Comparison of ENCODE assay signal across 16 cellular contexts in genomic region chr19:17564783-17565182, GRCh38. TPM values are rescaled to one million over a fixed set of nuclear protein-coding genes. Genes with fewer than 3 reads are reported as not detected.
DNase-seq lines count a peak whose midpoint lies in the region; ATAC-seq and TF ChIP-seq lines count a peak whose summit lies in the region.
"Had no signal": no experiment of that assay in that cellular context is flagged by ENCODE, and none has a peak within 500 bp of the region (broad histone marks: within the 10 kb centered on the region; RNA-seq: fewer than 3 reads in every experiment).

No MANE protein-coding gene starts in this region.

- H2AK5ac ChIP-seq in IMR-90 (ENCODE audit: low read depth, low read length) = no peak overlapping the region

- H2BK5ac ChIP-seq in IMR-90 (ENCODE audit: low read depth, low read length, poor library complexity, severe bottlenecking) = no peak overlapping the region

- WGBS in heart right ventricle, 2 donors = 9 to 20% methylated on average over 6 of the region's 6 CpGs
- WGBS in IMR-90 (ENCODE audit: extremely low coverage in 2 of 2, insufficient read length in 1 of 2), 2 experiments = 89% methylated on average over 3 of the region's 6 CpGs; no CpG with 5 or more reads in 1 of the 2 experiments
- WGBS in smooth muscle cell (ENCODE audit: low lambda C conversion rate) = 14% methylated on average over 6 of the region's 6 CpGs

- TF ChIP-seq RAD21 in IMR-90 (IDR thresholded peaks at IDR 0.05; ENCODE audit: low read length) = no peak

- no peaks in the 10 kb centered on the region for H3F3A ChIP-seq in smooth muscle cell (ENCODE audit: low read depth)

- H3K9ac ChIP-seq in IMR-90 (ENCODE audit: low read depth, low read length) (no peak overlapping the region), smooth muscle cell (ENCODE audit: low read depth) (no peak overlapping the region)

- ATAC-seq in heart right ventricle (peak in 1 of 8 donors; percentile 24), Right ventricle myocardium inferior (no peak), IMR-90 (ENCODE audit: low read depth) (no peak), GM18519 (IDR thresholded peaks at IDR 0.05; ENCODE audit: low FRiP score, unreplicated experiment) (no peak)

- intact Hi-C loops in heart right ventricle (cut with DNase I) = loop anchor here in 1 of 10 donors (10.0 kb wide), 1 partner anchor 50 kb away; the partner anchor contains the start of gene PGLS
- intact Hi-C loops in Right ventricle myocardium inferior (cut with DNase I) = no loop called here
- intact Hi-C loops in IMR-90 (cut with micrococcal nuclease) = no loop called here

- no peak overlapping the region for H3K56ac ChIP-seq in IMR-90 (ENCODE audit: extremely low read depth, insufficient read depth, low read length)

- H3K27ac ChIP-seq in heart right ventricle (peak overlapping the region in 7 of 10 donors; percentile 36 to 71 (median 51)), IMR-90 (ENCODE audit: insufficient read depth, low read length) (no peak overlapping the region), smooth muscle cell (ENCODE audit: low read depth) (peak overlapping the region; percentile 78)
- H3K27ac ChIP-seq: RWPE1 had no signal

- H4K5ac ChIP-seq in IMR-90 (ENCODE audit: low read depth, low read length) = no peak overlapping the region

- H4K91ac ChIP-seq in IMR-90 (ENCODE audit: insufficient read depth, low read depth, low read length) = no peak overlapping the region

- TF ChIP-seq CTCF in heart right ventricle (IDR thresholded peaks at IDR 0.05) = no peak
- no peak for TF ChIP-seq CTCF in IMR-90 (conservative IDR thresholded peaks at IDR 0.05; ENCODE audit: low read depth, low read length)
- TF ChIP-seq CTCF in endothelial cell (IDR thresholded peaks at IDR 0.05; ENCODE audit: unreplicated experiment) = no peak
- no peak for TF ChIP-seq CTCF in smooth muscle cell (IDR thresholded peaks at IDR 0.05; ENCODE audit: borderline replicate concordance, insufficient read depth, poor library complexity, severe bottlenecking)
- TF ChIP-seq CTCF in foreskin fibroblast (IDR thresholded peaks at IDR 0.05; ENCODE audit: low read depth, low read length) = no peak

- no peak overlapping the region for H2BK120ac ChIP-seq in IMR-90 (ENCODE audit: low read depth, low read length)

- H3K9me3 ChIP-seq in heart right ventricle = no peaks in the 10 kb centered on the region
- H3K9me3 ChIP-seq in IMR-90 (ENCODE audit: control insufficient read depth, insufficient read depth, low read length) = no peaks in the 10 kb centered on the region
- H3K9me3 ChIP-seq in smooth muscle cell (replicated peaks; ENCODE audit: low read depth) = no peaks in the 10 kb centered on the region

- peaks cover 15% of the 10 kb centered on the region for H3K79me2 ChIP-seq in smooth muscle cell (ENCODE audit: low read depth)

- H3K36me3 ChIP-seq in heart right ventricle (peaks cover 0 to 100% (median 37%) of the 10 kb centered on the region in 9 donors), IMR-90 (ENCODE audit: control insufficient read depth, insufficient read depth, low read length) (peaks cover 48% of the 10 kb centered on the region), smooth muscle cell (ENCODE audit: low read depth) (peaks cover 10% of the 10 kb centered on the region)

- no peak overlapping the region for H3K4ac ChIP-seq in IMR-90 (ENCODE audit: low read depth, low read length)

- H3K18ac ChIP-seq in IMR-90 (ENCODE audit: low read depth, low read length) = no peak overlapping the region

- H3K27me3 ChIP-seq in heart right ventricle = no peaks in the 10 kb centered on the region
- no peaks in the 10 kb centered on the region for H3K27me3 ChIP-seq in IMR-90 (ENCODE audit: control insufficient read depth, insufficient read depth, low read length)
- H3K27me3 ChIP-seq in smooth muscle cell (ENCODE audit: low read depth) = no peaks in the 10 kb centered on the region

- H2BK15ac ChIP-seq in IMR-90 (ENCODE audit: low read depth, low read length) = no peak overlapping the region; the same call in 2 of the 3 replicates

- H3K27me3 Mint-ChIP-seq in endothelial cell (ENCODE audit: unreplicated experiment) = peaks cover 3% of the 10 kb centered on the region

- CTCF ChIA-PET in IMR-90 (lab: Yijun Ruan, JAX) = no interaction called here

- no peak overlapping the region for H4K8ac ChIP-seq in IMR-90 (ENCODE audit: low read depth in 2 of 2, low read length in 2 of 2)

- H2AFZ ChIP-seq in IMR-90 (replicated peaks; ENCODE audit: low read length, poor library complexity) = no peak overlapping the region
- H2AFZ ChIP-seq in smooth muscle cell (ENCODE audit: low read depth) = no peak overlapping the region

- no peaks in the 10 kb centered on the region for H3K9me3 Mint-ChIP-seq in endothelial cell (ENCODE audit: unreplicated experiment)
- H3K9me3 Mint-ChIP-seq: HFFc6 had no signal

- DNase-seq in heart right ventricle = no peak
- no peak for DNase-seq in Right ventricle myocardium inferior (ENCODE audit: missing footprints)
- DNase-seq in IMR-90 = no peak
- no peak for DNase-seq in endothelial cell (ENCODE audit: low spot score)
- no peak for DNase-seq in smooth muscle cell (lab: John Stamatoyannopoulos, UW; ENCODE audit: unreplicated experiment)
- no peak for DNase-seq in foreskin fibroblast
- DNase-seq: AML-193, HFFc6, KG1, NCI-H1436, NCI-H2029, NCI-H2171, NCI-H446 treated with DMSO at 0.1 percent for 48 hours, OCI-M1 had no signal

- peak overlapping the region; percentile 58; the same call in 1 of the 2 replicates for H3K14ac ChIP-seq in IMR-90 (replicated peaks; ENCODE audit: low read depth, low read length)

- H3K4me1 Mint-ChIP-seq in endothelial cell (ENCODE audit: unreplicated experiment) = peaks cover 11% of the 10 kb centered on the region

- H3K4me3 ChIP-seq in heart right ventricle (no peak overlapping the region), IMR-90 (ENCODE audit: insufficient read depth, low read depth, low read length) (no peak overlapping the region), smooth muscle cell (no peak overlapping the region), foreskin fibroblast (ENCODE audit: low read depth in 1 of 2, low read length in 2 of 2) (no peak overlapping the region)

- no TSS peak for BruUV-seq in IMR-90 (replicated peaks; lab: Mats Ljungman, UMichigan)

- no peak for TF ChIP-seq POLR2A in IMR-90 (IDR thresholded peaks at IDR 0.05; ENCODE audit: low read depth, low read length)

- H3K4me1 ChIP-seq in heart right ventricle (peaks cover 2 to 54% (median 30%) of the 10 kb centered on the region in 9 donors), IMR-90 (ENCODE audit: control insufficient read depth, insufficient read depth, low read length) (peaks cover 7% of the 10 kb centered on the region), smooth muscle cell (ENCODE audit: low read depth) (no peaks in the 10 kb centered on the region)

- H3K27ac Mint-ChIP-seq in endothelial cell (ENCODE audit: unreplicated experiment) = no peak overlapping the region

- peaks cover 51% of the 10 kb centered on the region for H3K36me3 Mint-ChIP-seq in endothelial cell (ENCODE audit: low read depth, unreplicated experiment)

- in situ Hi-C loops in IMR-90 (cut with MboI; ENCODE audit: low sequenced_read_pairs) = no loop called here

- H3K23ac ChIP-seq in IMR-90 (ENCODE audit: low read depth, low read length) = peak overlapping the region; percentile 74; the same call in 1 of the 2 replicates

- H3K9me1 ChIP-seq in IMR-90 (ENCODE audit: insufficient read depth, low read length) = no peaks in the 10 kb centered on the region

- H3K79me1 ChIP-seq in IMR-90 (ENCODE audit: low read depth in 1 of 2, low read length in 2 of 2) = peaks cover 10 to 37% of the 10 kb centered on the region in 2 experiments

- peak overlapping the region; percentile 4 for H3K4me3 Mint-ChIP-seq in endothelial cell (ENCODE audit: unreplicated experiment)
- H3K4me3 Mint-ChIP-seq: HFFc6 had no signal

- POLR2A ChIA-PET in IMR-90 (lab: Charles Lee; ENCODE audit: unreplicated experiment) = no interaction called here

- H3K4me2 ChIP-seq in IMR-90 (ENCODE audit: low read depth, low read length) (no peak overlapping the region), smooth muscle cell (peak overlapping the region; percentile 45)

- dilution Hi-C loops in IMR-90 (cut with HindIII; ENCODE audit: low sequenced_read_pairs, unreplicated experiment) = no loop called here

- no peak overlapping the region for H2BK20ac ChIP-seq in IMR-90 (ENCODE audit: low read depth, low read length)

- H4K20me1 ChIP-seq in IMR-90 (ENCODE audit: insufficient read depth, low read length) (peaks cover 3% of the 10 kb centered on the region), smooth muscle cell (ENCODE audit: low read depth) (no peaks in the 10 kb centered on the region)

- no peak overlapping the region for H2AK9ac ChIP-seq in IMR-90 (replicated peaks; ENCODE audit: low read depth, low read length, poor library complexity)

TF ChIP-seq in IMR-90, 13 proteins besides CTCF, POLR2A, EP300 and RAD21 (continues in another document):
- TF ChIP-seq CHD1 (IDR thresholded peaks at IDR 0.05; ENCODE audit: low read depth, low read length) = no peak
- no peak for TF ChIP-seq RCOR1 (IDR thresholded peaks at IDR 0.05; ENCODE audit: insufficient replicate concordance, low read length)
- TF ChIP-seq MAFK (IDR thresholded peaks at IDR 0.05; ENCODE audit: low read depth, low read length) = no peak
- TF ChIP-seq NFE2L2 (IDR thresholded peaks at IDR 0.05; ENCODE audit: low read depth, low read length) = no peak
- no peak for TF ChIP-seq RFX5 (IDR thresholded peaks at IDR 0.05; ENCODE audit: low read depth, low read length)
- TF ChIP-seq BHLHE40 (IDR thresholded peaks at IDR 0.05; ENCODE audit: low read depth, low read length) = no peak
- no peak for TF ChIP-seq MXI1 (IDR thresholded peaks at IDR 0.05; ENCODE audit: borderline replicate concordance, low read depth, low read length)
- TF ChIP-seq FOS (IDR thresholded peaks at IDR 0.05; ENCODE audit: low read depth, low read length) = no peak

RNA-seq across cellular contexts. Expression of gene COLGALT1, which starts 9.3 kb away (rescaled TPM):
- 10 to 100 TPM; 19.7 to 73.8 (median 29.3) TPM for total RNA-seq in heart right ventricle
- polyA plus RNA-seq in heart right ventricle = 10 to 100 TPM; 28.4 to 38.6 TPM
- total RNA-seq in Right ventricle myocardium inferior = 35.5 TPM
- 74.2 and 77.1 TPM in 2 replicates for total RNA-seq in IMR-90 (2012; rRNA removed)
- 117 and 124 TPM in 2 replicates for polyA plus RNA-seq in IMR-90 (2012; rRNA removed)
- polyA plus RNA-seq in IMR-90 (2012; cell fraction: cytosol; rRNA removed) = 127 and 204 TPM in 2 replicates
- polyA plus RNA-seq in IMR-90 (2012; cell fraction: nucleus; rRNA removed; ENCODE audit: low replicate concordance) = 103 and 152 TPM in 2 replicates
- 257 TPM for total RNA-seq in endothelial cell (ENCODE audit: unreplicated experiment)
- 126 and 129 TPM in 2 replicates for total RNA-seq in smooth muscle cell
- polyA plus RNA-seq in smooth muscle cell = 124 and 151 TPM in 2 replicates

RNA-seq across cellular contexts. Expression of gene PGLS, which starts 53.3 kb away (rescaled TPM):
- total RNA-seq in heart right ventricle (10 to 100 TPM; 16.2 to 45.4 (median 20.6) TPM), Right ventricle myocardium inferior (20.8 TPM), IMR-90 (2012; rRNA removed) (33.9 and 37.2 TPM in 2 replicates), endothelial cell (ENCODE audit: unreplicated experiment) (184 TPM), smooth muscle cell (47.1 and 57.1 TPM in 2 replicates)
- polyA plus RNA-seq in heart right ventricle (10 to 100 TPM; 40.7 to 57.6 TPM), IMR-90 (2012; rRNA removed) (74.3 and 92.0 TPM in 2 replicates), smooth muscle cell (77.1 and 92.4 TPM in 2 replicates)
- polyA plus RNA-seq in IMR-90 (2012; cell fraction: cytosol; rRNA removed) = 161 and 165 TPM in 2 replicates
- 71.3 and 138 TPM in 2 replicates for polyA plus RNA-seq in IMR-90 (2012; cell fraction: nucleus; rRNA removed; ENCODE audit: low replicate concordance)
